Comparison of ENCODE assay signal across 12 cellular contexts in the genomic region with DNA sequence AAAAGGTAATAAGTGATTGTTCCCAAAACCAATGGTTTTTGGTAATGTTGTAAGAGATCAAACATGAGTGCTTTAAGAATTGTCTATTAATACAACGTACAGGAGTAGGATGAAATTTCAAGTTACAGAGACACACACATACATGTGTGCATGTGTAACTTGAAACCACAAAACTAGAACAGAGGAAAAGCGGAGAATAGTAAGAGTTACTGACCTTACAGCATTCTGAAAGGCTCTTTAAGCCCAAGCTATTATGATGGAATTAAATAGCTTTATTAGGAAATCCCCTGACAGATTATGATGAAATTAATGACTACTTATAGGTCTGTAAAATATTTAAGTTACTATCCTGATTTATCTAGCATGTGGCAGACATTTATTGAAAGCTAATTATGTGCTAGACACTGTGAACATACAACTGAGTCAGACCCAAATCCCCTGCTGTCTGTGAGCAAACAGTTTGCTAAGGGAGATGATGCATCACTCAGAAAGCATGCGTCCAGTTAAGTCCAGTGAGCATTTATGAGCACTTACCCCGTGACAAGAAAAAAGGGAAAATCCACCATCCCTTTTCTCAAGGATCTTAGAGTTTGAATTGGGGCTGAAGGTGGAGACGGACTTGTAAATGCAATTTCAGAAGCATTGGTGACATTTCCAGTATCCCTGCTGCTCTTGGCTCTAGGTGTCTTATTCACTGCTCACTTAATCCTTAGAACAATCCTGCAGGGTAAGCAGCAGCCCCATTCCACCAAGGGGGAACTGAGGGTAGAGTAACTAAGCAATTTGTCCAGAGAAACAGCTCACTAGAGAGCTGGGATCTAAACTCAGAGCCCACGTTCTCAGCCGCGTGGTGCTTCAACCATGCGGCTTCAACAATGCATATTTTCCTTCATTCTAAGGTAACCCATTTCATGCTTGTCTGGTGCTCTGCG.
DNase-seq lines count a peak whose midpoint lies in the region; TF ChIP-seq lines count a peak whose summit lies in the region.
"Had no signal": no experiment of that assay in that cellular context is flagged by ENCODE, and none has a peak within 500 bp of the region (broad histone marks: within the 10 kb centered on the region; RNA-seq: fewer than 3 reads in every experiment).

No MANE protein-coding gene starts in this region.

- H3K27me3 Mint-ChIP-seq in osteocyte (ENCODE audit: unreplicated experiment): no peaks in the 10 kb centered on the region

- H3K27ac Mint-ChIP-seq in osteocyte (ENCODE audit: unreplicated experiment): peak overlapping the region; percentile 79

- TF ChIP-seq CTCF in osteocyte (IDR thresholded peaks at IDR 0.05): no peak

- DNase-seq in EH (ENCODE audit: low read depth) (peak; percentile 93), NCI-H82 treated with DMSO at 0.1 percent for 48 hours (lab: John Stamatoyannopoulos, UW; ENCODE audit: unreplicated experiment) (peak; percentile 70), epithelial cell of prostate (ENCODE audit: low read depth, low spot score) (peak; percentile 72), osteocyte (ENCODE audit: extremely low spot score, unreplicated experiment) (peak; percentile 49), NCI-H748 (lab: John Stamatoyannopoulos, UW; ENCODE audit: unreplicated experiment) (no peak), activated gamma-delta T cell (lab: John Stamatoyannopoulos, UW) (no peak), NCI-H2171 (lab: John Stamatoyannopoulos, UW) (no peak)
- DNase-seq in stimulated activated CD4-positive, alpha-beta T cell treated with anti-CD3 and anti-CD28 coated beads, Interleukin-15, amount 100 ng/mL, for 24 hours: no peak
- DNase-seq: DMS 273 treated with DMSO at 0.1 percent for 48 hours, KBM-7, lower lobe of right lung, NCI-H446 treated with DMSO at 0.1 percent for 48 hours had no signal

- peaks cover 23% of the 10 kb centered on the region for H3K4me1 Mint-ChIP-seq in osteocyte (ENCODE audit: unreplicated experiment)

- peaks cover 27% of the 10 kb centered on the region for H3K36me3 Mint-ChIP-seq in osteocyte (ENCODE audit: unreplicated experiment)

- no peak overlapping the region for H3K27ac ChIP-seq in epithelial cell of prostate
- H3K27ac ChIP-seq: lower lobe of right lung had no signal

- no peaks in the 10 kb centered on the region for H3K9me3 Mint-ChIP-seq in osteocyte (ENCODE audit: unreplicated experiment)

- H3K4me3 Mint-ChIP-seq in osteocyte (ENCODE audit: unreplicated experiment): no peak overlapping the region

Comparison
In these comparisons a context has a peak if more than half of its experiments do, and no peak if none do; other contexts are left out.
1. DNase-seq: peak in EH (single experiment), NCI-H82 treated with DMSO at 0.1 percent for 48 hours (single experiment), epithelial cell of prostate (single experiment) and osteocyte (single experiment); none in NCI-H748 (single experiment), stimulated activated CD4-positive, alpha-beta T cell treated with anti-CD3 and anti-CD28 coated beads, Interleukin-15, amount 100 ng/mL, for 24 hours (single experiment), activated gamma-delta T cell (single experiment) and NCI-H2171 (single experiment).